In genomic region chr2:63301481-63301880, GRCh38 we compare ENCODE assay signal across 25 cellular contexts.
DNase-seq lines count a peak whose midpoint lies in the region; ATAC-seq and TF ChIP-seq lines count a peak whose summit lies in the region.
"Had no signal": no experiment of that assay in that cellular context is flagged by ENCODE, and none has a peak within 500 bp of the region (broad histone marks: within the 10 kb centered on the region; RNA-seq: fewer than 3 reads in every experiment).

No MANE protein-coding gene starts in this region.

- no peaks in the 10 kb centered on the region for H3K27me3 ChIP-seq in body of pancreas
- H3K27me3 ChIP-seq: esophagus squamous epithelium, SJSA1, transverse colon had no signal

- no peak for TF ChIP-seq POLR2A in body of pancreas (IDR thresholded peaks at IDR 0.05)

- 89 to 93% methylated on average over 1 of the region's 1 CpG for WGBS in body of pancreas, 2 donors

- TF ChIP-seq CTCF in GM12865 (IDR thresholded peaks at IDR 0.05; ENCODE audit: insufficient read depth, low read depth, low read length, missing control alignments), result no peak
- TF ChIP-seq CTCF in GM13977 (IDR thresholded peaks at IDR 0.05; ENCODE audit: extremely low read depth, insufficient read depth, missing control alignments), result no peak
- TF ChIP-seq CTCF in body of pancreas (IDR thresholded peaks at IDR 0.05), result no peak

- H3K36me3 ChIP-seq in body of pancreas (replicated peaks in 1 of 2; ENCODE audit: insufficient read depth in 1 of 2, low read depth in 2 of 2), result no peaks in the 10 kb centered on the region
- H3K36me3 ChIP-seq: esophagus squamous epithelium, SJSA1, transverse colon had no signal

- peak; percentile 9 for DNase-seq in Caki2 (ENCODE audit: low read depth)
- peak; percentile 5 for DNase-seq in GM12865 (ENCODE audit: low read depth)
- peak; percentile 3 for DNase-seq in RPMI7951 (ENCODE audit: low read depth)
- DNase-seq in iPS-NIHi11 (ENCODE audit: low spot score), result peak; percentile 11
- DNase-seq in NCI-H146 (lab: John Stamatoyannopoulos, UW), result no peak
- no peak for DNase-seq in GM13977 (ENCODE audit: low spot score)
- no peak for DNase-seq in body of pancreas
- DNase-seq: activated T-cell treated with anti-CD3 and anti-CD28 coated beads for 4 hours; AML-193; aorta; CD8-positive, alpha-beta memory T cell; cerebellar nuclear complex; effector memory CD4-positive, alpha-beta T cell; esophagus squamous epithelium; left cardiac atrium; midbrain; NCI-H1694; PC-9; posterior cingulate gyrus; stimulated activated CD4-positive, alpha-beta T cell treated with anti-CD3 and anti-CD28 coated beads, Interleukin-2, amount 100 ng/mL, for 24 hours; stimulated activated naive CD4-positive, alpha-beta T cell; T-helper 17 cell; transverse colon had no signal

- intact Hi-C loops in body of pancreas (cut with DNase I), result no loop called here

- ATAC-seq in body of pancreas, result no peak
- ATAC-seq: left cardiac atrium, T-helper 17 cell had no signal

- in situ Hi-C loops in Caki2 (cut with HindIII; ENCODE audit: low pct_unique_long_range_greater_than_20kb, low sequenced_read_pairs) (no loop called here), GM13977 (cut with MboI; ENCODE audit: low pct_unique_long_range_greater_than_20kb, low sequenced_read_pairs, unreplicated experiment) (no loop called here)

- peaks cover 0 to 77% (median 2%) of the 10 kb centered on the region in 3 donors for H3K9me3 ChIP-seq in body of pancreas

- no peak overlapping the region for H3K27ac ChIP-seq in body of pancreas
- H3K27ac ChIP-seq: esophagus squamous epithelium, PC-9, SJSA1, transverse colon, VCaP had no signal

- no peaks in the 10 kb centered on the region for H3K4me1 ChIP-seq in body of pancreas
- H3K4me1 ChIP-seq: esophagus squamous epithelium, SJSA1, transverse colon had no signal

- no peak overlapping the region for H3K4me3 ChIP-seq in GM12865 (ENCODE audit: low read depth, low read length)
- no peak overlapping the region for H3K4me3 ChIP-seq in body of pancreas
- H3K4me3 ChIP-seq: esophagus squamous epithelium, PC-9, SJSA1, transverse colon had no signal

Comparison
In these comparisons a context has a peak if more than half of its experiments do, and no peak if none do; other contexts are left out.
1. DNase-seq: peak in Caki2 (single experiment), GM12865 (single experiment), RPMI7951 (single experiment) and iPS-NIHi11 (single experiment); none in NCI-H146 (single experiment), GM13977 (single experiment) and body of pancreas (0 of 4).